Comparison of ENCODE assay signal across 14 cellular contexts in genomic region chr20:45836841-45837240, GRCh38. TPM values are rescaled to one million over a fixed set of nuclear protein-coding genes. Genes with fewer than 3 reads are reported as not detected.
DNase-seq lines count a peak whose midpoint lies in the region; ATAC-seq and TF ChIP-seq lines count a peak whose summit lies in the region.
"Had no signal": no experiment of that assay in that cellular context is flagged by ENCODE, and none has a peak within 500 bp of the region (broad histone marks: within the 10 kb centered on the region; RNA-seq: fewer than 3 reads in every experiment).

No MANE protein-coding gene starts in this region.

- H3K9me3 ChIP-seq in stomach, result no peaks in the 10 kb centered on the region

- TF ChIP-seq EP300 in stomach (IDR thresholded peaks at IDR 0.05), result no peak

- no peak for TF ChIP-seq POLR2A in stomach (IDR thresholded peaks at IDR 0.05)

- DNase-seq in NCI-H748 (lab: John Stamatoyannopoulos, UW; ENCODE audit: unreplicated experiment) (peak; percentile 5), NCI-H748 treated with DMSO at 0.1 percent for 48 hours (lab: John Stamatoyannopoulos, UW) (no peak), fibroblast of villous mesenchyme (ENCODE audit: low read depth) (peak; percentile 78), stomach (no peak)
- DNase-seq in stimulated activated CD4-positive, alpha-beta T cell treated with anti-CD3 and anti-CD28 coated beads, Interleukin-4, amount 100 ng/mL, for 1 hour, result no peak
- DNase-seq: activated CD4-positive, alpha-beta T cell treated with anti-CD3 and anti-CD28 coated beads for 4 hours; H7; NCI-H187 treated with DMSO at 0.1 percent for 48 hours; nephron progenitor cell had no signal

- intact Hi-C loops in stomach (cut with DNase I; ENCODE audit: low total_unique reads), result no loop called here

- H3K27ac ChIP-seq in stomach, result peak overlapping the region in 3 of 5 donors; percentile 20 to 96 (median 94)

- H3K27me3 ChIP-seq in stomach, result no peaks in the 10 kb centered on the region

- ATAC-seq in SK-N-SH treated with all-trans-retinoic acid at 6 μM for 48 hours (no peak), GM19328 (IDR thresholded peaks at IDR 0.05; ENCODE audit: unreplicated experiment) (no peak), GM19467 (IDR thresholded peaks at IDR 0.05; ENCODE audit: unreplicated experiment) (no peak)

- H3K4me3 ChIP-seq in fibroblast of villous mesenchyme (ENCODE audit: low read depth, low read length), result peak overlapping the region; percentile 36
- peak overlapping the region in 1 of 4 donors; percentile 19 for H3K4me3 ChIP-seq in stomach
- H3K4me3 ChIP-seq: smooth muscle cell had no signal

- no peak for TF ChIP-seq CTCF in fibroblast of villous mesenchyme (IDR thresholded peaks at IDR 0.05; ENCODE audit: insufficient read depth, low read depth, low read length)
- TF ChIP-seq CTCF in stomach (IDR thresholded peaks at IDR 0.05), result no peak

- H3K36me3 ChIP-seq in stomach, result peaks cover 19 to 47% (median 26%) of the 10 kb centered on the region in 4 donors

- WGBS in stomach, 5 donors, result 0 to 40% (median 22%) methylated on average over 1 of the region's 1 CpG

- peaks cover 26 to 74% (median 55%) of the 10 kb centered on the region in 4 donors for H3K4me1 ChIP-seq in stomach

TF ChIP-seq in SK-N-SH treated with all-trans-retinoic acid at 6 μM for 48 hours, 23 proteins besides CTCF, POLR2A, EP300 and RAD21:
- TF ChIP-seq GLIS3 (CRISPR knock-in tag; IDR thresholded peaks at IDR 0.05) (no peak), ZNF565 (CRISPR knock-in tag; conservative IDR thresholded peaks at IDR 0.05; ENCODE audit: low read depth) (no peak), RARB (CRISPR knock-in tag; IDR thresholded peaks at IDR 0.05) (no peak), ZNF8 (CRISPR knock-in tag; IDR thresholded peaks at IDR 0.05) (no peak), TCF4 (CRISPR knock-in tag; IDR thresholded peaks at IDR 0.05; ENCODE audit: borderline replicate concordance) (peak; percentile 62; the same call in 1 of the 2 replicates)

RNA-seq across cellular contexts. Expression of gene SNX21, which starts 3.2 kb away (rescaled TPM):
- 50.5 and 60.9 TPM in 2 replicates for total RNA-seq in fibroblast of villous mesenchyme
- 100 to 1,000 TPM in 1 of 5 donors, 10 to 100 TPM in 4; 20.4 to 120 (median 48.3) TPM for total RNA-seq in stomach
- 10 to 100 TPM; 15.2 to 23.5 (median 16.7) TPM for polyA plus RNA-seq in stomach

RNA-seq across cellular contexts. Expression of gene TNNC2, which starts 9.7 kb away (rescaled TPM):
- total RNA-seq in fibroblast of villous mesenchyme, result 0.32 and 0.43 TPM in 2 replicates
- total RNA-seq in stomach, result 1 to 10 TPM in 1 of 5 donors, not detected in 4; 4.9 TPM
- 10 to 100 TPM in 1 of 3 donors, 1 to 10 TPM in 1, not detected in 1; 3.0 to 12.4 TPM for polyA plus RNA-seq in stomach
- total RNA-seq: dermis microvascular lymphatic vessel endothelial cell had no signal

RNA-seq across cellular contexts. Expression of gene ACOT8, which starts 20.4 kb away (rescaled TPM):
- total RNA-seq in fibroblast of villous mesenchyme (36.7 and 43.5 TPM in 2 replicates), stomach (100 to 1,000 TPM in 3 of 5 donors, 10 to 100 TPM in 2; 26.6 to 216 (median 131) TPM)
- polyA plus RNA-seq in stomach, result 10 to 100 TPM; 36.8 to 63.7 (median 58.3) TPM

RNA-seq across cellular contexts. Expression of gene ZSWIM3, which starts 20.6 kb away (rescaled TPM):
- total RNA-seq in fibroblast of villous mesenchyme (3.2 and 5.6 TPM in 2 replicates), stomach (1 to 10 TPM in 2 of 5 donors, under 1 TPM in 2, not detected in 1; 0.87 to 2.3 (median 1.6) TPM)
- 1 to 10 TPM; 1.4 to 2.1 (median 1.8) TPM for polyA plus RNA-seq in stomach

RNA-seq across cellular contexts. Expression of gene UBE2C, which starts 24.4 kb away (rescaled TPM):
- total RNA-seq in fibroblast of villous mesenchyme, result 13.5 and 26.3 TPM in 2 replicates
- total RNA-seq in stomach, result 10 to 100 TPM in 4 of 5 donors, not detected in 1; 10.5 to 37.5 (median 13.4) TPM
- 10 to 100 TPM; 13.1 to 72.2 (median 39.0) TPM for polyA plus RNA-seq in stomach

Comparison
In these comparisons a context has a peak if more than half of its experiments do, and no peak if none do; other contexts are left out.
1. DNase-seq: peak in NCI-H748 (single experiment) and fibroblast of villous mesenchyme (single experiment); none in NCI-H748 treated with DMSO at 0.1 percent for 48 hours (single experiment), stomach (single experiment) and stimulated activated CD4-positive, alpha-beta T cell treated with anti-CD3 and anti-CD28 coated beads, Interleukin-4, amount 100 ng/mL, for 1 hour (single experiment).